Comparison of ENCODE assay signal across 9 cellular contexts in genomic region chr10:22246680-22247391, GRCh38. TPM values are rescaled to one million over a fixed set of nuclear protein-coding genes. Genes with fewer than 3 reads are reported as not detected.
DNase-seq lines count a peak whose midpoint lies in the region; ATAC-seq and TF ChIP-seq lines count a peak whose summit lies in the region.
"Had no signal": no experiment of that assay in that cellular context is flagged by ENCODE, and none has a peak within 500 bp of the region (broad histone marks: within the 10 kb centered on the region; RNA-seq: fewer than 3 reads in every experiment).

No MANE protein-coding gene starts in this region.

- TF ChIP-seq CTCF in activated CD8-positive, alpha-beta T cell treated with anti-CD3 and anti-CD28 coated beads for 36 hours (IDR thresholded peaks at IDR 0.05) = no peak
- TF ChIP-seq CTCF in fibroblast of the aortic adventitia (IDR thresholded peaks at IDR 0.05; ENCODE audit: insufficient read depth, low read length) (no peak), GM20000 (IDR thresholded peaks at IDR 0.05; ENCODE audit: extremely low read depth, missing control alignments) (no peak), type B pancreatic cell (conservative IDR thresholded peaks at IDR 0.05) (no peak)

- H3K36me3 Mint-ChIP-seq in activated CD8-positive, alpha-beta T cell treated with anti-CD3 and anti-CD28 coated beads for 36 hours (ENCODE audit: low read depth) = peaks cover 6% of the 10 kb centered on the region
- H3K36me3 Mint-ChIP-seq in type B pancreatic cell = no peaks in the 10 kb centered on the region

- peaks cover 2% of the 10 kb centered on the region for H3K27me3 Mint-ChIP-seq in activated CD8-positive, alpha-beta T cell treated with anti-CD3 and anti-CD28 coated beads for 36 hours
- peaks cover 22% of the 10 kb centered on the region for H3K27me3 Mint-ChIP-seq in type B pancreatic cell

- intact Hi-C loops in activated CD8-positive, alpha-beta T cell treated with anti-CD3 and anti-CD28 coated beads for 36 hours (cut with micrococcal nuclease) = loop anchor here (2.0 to 5.0 kb wide), 2 partner anchors 18 to 245 kb away; partner anchors contain the start of gene DNAJC1

- POLR2A ChIA-PET in activated CD8-positive, alpha-beta T cell treated with anti-CD3 and anti-CD28 coated beads for 36 hours (lab: Charles Lee) = interaction anchor here (1.1 kb wide), 1 partner anchor 18 kb away, joined by 3 read pairs; no protein-coding TSS in a partner anchor

- CTCF ChIA-PET in activated CD8-positive, alpha-beta T cell treated with anti-CD3 and anti-CD28 coated beads for 36 hours (lab: Charles Lee) = interaction anchor here (2.1 kb wide), 1 partner anchor 17 kb away, joined by 7 read pairs; no protein-coding TSS in a partner anchor

- ATAC-seq in activated CD8-positive, alpha-beta T cell treated with anti-CD3 and anti-CD28 coated beads for 36 hours = peak; percentile 86

- H3K9me3 Mint-ChIP-seq in activated CD8-positive, alpha-beta T cell treated with anti-CD3 and anti-CD28 coated beads for 36 hours = peaks cover 4% of the 10 kb centered on the region
- no peaks in the 10 kb centered on the region for H3K9me3 Mint-ChIP-seq in type B pancreatic cell

- peak overlapping the region; percentile 63 for H3K4me3 Mint-ChIP-seq in activated CD8-positive, alpha-beta T cell treated with anti-CD3 and anti-CD28 coated beads for 36 hours
- no peak overlapping the region for H3K4me3 Mint-ChIP-seq in type B pancreatic cell

- peak; percentile 62 for DNase-seq in stimulated activated CD4-positive, alpha-beta T cell treated with anti-CD3 and anti-CD28 coated beads, Interleukin-1b, Interleukin-23, amount 100 ng/mL, for 48 hours
- no peak for DNase-seq in stimulated activated CD4-positive, alpha-beta T cell treated with anti-CD3 and anti-CD28 coated beads, Interleukin-4, amount 100 ng/mL, for 1 hour
- peak; percentile 76 for DNase-seq in activated CD8-positive, alpha-beta T cell treated with anti-CD3 and anti-CD28 coated beads for 36 hours
- DNase-seq in fibroblast of the aortic adventitia (ENCODE audit: low read depth) = peak; percentile 96
- no peak for DNase-seq in Kasumi-1 (lab: John Stamatoyannopoulos, UW)
- no peak for DNase-seq in GM20000 (ENCODE audit: low spot score)
- DNase-seq in medulla oblongata (ENCODE audit: extremely low spot score) = no peak
- DNase-seq in type B pancreatic cell (ENCODE audit: extremely low spot score, unreplicated experiment) = no peak
- DNase-seq: NCI-H510A had no signal

- peak overlapping the region; percentile 97 for H3K27ac Mint-ChIP-seq in activated CD8-positive, alpha-beta T cell treated with anti-CD3 and anti-CD28 coated beads for 36 hours
- no peak overlapping the region for H3K27ac Mint-ChIP-seq in type B pancreatic cell

- no peak overlapping the region for H3K4me3 ChIP-seq in fibroblast of the aortic adventitia (ENCODE audit: low read depth, low read length)

- H3K4me1 Mint-ChIP-seq in activated CD8-positive, alpha-beta T cell treated with anti-CD3 and anti-CD28 coated beads for 36 hours (ENCODE audit: low read depth) = peaks cover 47% of the 10 kb centered on the region
- peaks cover 5% of the 10 kb centered on the region for H3K4me1 Mint-ChIP-seq in type B pancreatic cell (ENCODE audit: unreplicated experiment)

RNA-seq across cellular contexts. Expression of gene EBLN1, which starts 29.0 kb away (rescaled TPM):
- not detected for total RNA-seq in activated CD8-positive, alpha-beta T cell treated with anti-CD3 and anti-CD28 coated beads for 36 hours
- total RNA-seq in fibroblast of the aortic adventitia (ENCODE audit: low replicate concordance) = not detected in 2 replicates
- total RNA-seq in type B pancreatic cell (ENCODE audit: low replicate concordance) = not detected in 2 replicates

Comparison
In these comparisons a context has a peak if more than half of its experiments do, and no peak if none do; other contexts are left out.
1. DNase-seq: peak in stimulated activated CD4-positive, alpha-beta T cell treated with anti-CD3 and anti-CD28 coated beads, Interleukin-1b, Interleukin-23, amount 100 ng/mL, for 48 hours (single experiment), activated CD8-positive, alpha-beta T cell treated with anti-CD3 and anti-CD28 coated beads for 36 hours (single experiment) and fibroblast of the aortic adventitia (single experiment); none in stimulated activated CD4-positive, alpha-beta T cell treated with anti-CD3 and anti-CD28 coated beads, Interleukin-4, amount 100 ng/mL, for 1 hour (single experiment), Kasumi-1 (0 of 2), GM20000 (single experiment), medulla oblongata (single experiment) and type B pancreatic cell (single experiment).